Comparison of ENCODE assay signal across 9 cellular contexts in genomic region chr2:30421551-30422436, GRCh38. TPM values are rescaled to one million over a fixed set of nuclear protein-coding genes. Genes with fewer than 3 reads are reported as not detected.
DNase-seq lines count a peak whose midpoint lies in the region; ATAC-seq, FAIRE-seq and TF ChIP-seq lines count a peak whose summit lies in the region.
"Had no signal": no experiment of that assay in that cellular context is flagged by ENCODE, and none has a peak within 500 bp of the region (broad histone marks: within the 10 kb centered on the region; RNA-seq: fewer than 3 reads in every experiment).

No MANE protein-coding gene starts in this region.

- FAIRE-seq in kidney (lab: Jason Lieb, UNC) = no peak
- FAIRE-seq: pancreas had no signal

- no peaks in the 10 kb centered on the region for H3K36me3 Mint-ChIP-seq in chondrocyte (ENCODE audit: low read depth)
- H3K36me3 Mint-ChIP-seq in naive thymus-derived CD4-positive, alpha-beta T cell = peaks cover 0 to 6% (median 0%) of the 10 kb centered on the region in 5 donors

- H3K27me3 Mint-ChIP-seq in chondrocyte (ENCODE audit: low read depth) = no peaks in the 10 kb centered on the region
- no peaks in the 10 kb centered on the region for H3K27me3 Mint-ChIP-seq in naive thymus-derived CD4-positive, alpha-beta T cell

- H3K27ac Mint-ChIP-seq in chondrocyte (ENCODE audit: unreplicated experiment) = peak overlapping the region; percentile 99
- peak overlapping the region; percentile 91 to 98 (median 93) for H3K27ac Mint-ChIP-seq in naive thymus-derived CD4-positive, alpha-beta T cell

- POLR2A ChIA-PET in naive thymus-derived CD4-positive, alpha-beta T cell (lab: Charles Lee) = interaction anchor here (0.8 to 6.7 kb wide), 20 partner anchors 10 to 275 kb away, joined by 3 to 48 read pairs (median 4); partner anchors contain the start of genes LBH, LCLAT1 and YPEL5

- H3K9ac ChIP-seq in kidney (ENCODE audit: low read length in 2 of 2) = no peak overlapping the region

- intact Hi-C loops in naive thymus-derived CD4-positive, alpha-beta T cell (cut with micrococcal nuclease) = loop anchor here (1.0 to 5.0 kb wide), 13 partner anchors 9 to 275 kb away; partner anchors contain the start of genes LBH (in 2 of the 2), LCLAT1 (in 2 of the 2) and YPEL5 (in 1 of the 2)
- intact Hi-C loops in kidney (cut with DNase I) = no loop called here

- peak; percentile 17 for DNase-seq in DMS53 (lab: John Stamatoyannopoulos, UW)
- peak; percentile 6 for DNase-seq in T follicular helper cell (ENCODE audit: low read depth)
- DNase-seq in chondrocyte (ENCODE audit: low spot score) = no peak
- DNase-seq in naive thymus-derived CD4-positive, alpha-beta T cell = peak in 8 of 9 donors; percentile 24 to 68 (median 49)
- no peak for DNase-seq in GF-D8 (lab: John Stamatoyannopoulos, UW)
- no peak for DNase-seq in kidney
- DNase-seq: pancreas had no signal

- H3K4me3 ChIP-seq in naive thymus-derived CD4-positive, alpha-beta T cell (ENCODE audit: low read length) = peak overlapping the region; percentile 32
- no peak overlapping the region for H3K4me3 ChIP-seq in kidney (ENCODE audit: low read length in 2 of 2)
- H3K4me3 ChIP-seq: pancreas had no signal

- peak overlapping the region; percentile 70 for H3K27ac ChIP-seq in naive thymus-derived CD4-positive, alpha-beta T cell (ENCODE audit: low read depth, low read length)
- peak overlapping the region in 1 of 2 donors; percentile 32 for H3K27ac ChIP-seq in kidney (ENCODE audit: low read depth in 2 of 2, low read length in 2 of 2)
- H3K27ac ChIP-seq: pancreas had no signal

- H3K4me1 ChIP-seq in naive thymus-derived CD4-positive, alpha-beta T cell (ENCODE audit: control insufficient read depth in 2 of 2, insufficient read depth in 2 of 2, low read length in 2 of 2) = peaks cover 24 to 48% of the 10 kb centered on the region in 2 donors
- peaks cover 4% of the 10 kb centered on the region in 2 donors for H3K4me1 ChIP-seq in kidney (ENCODE audit: control insufficient read depth in 1 of 2, insufficient read depth in 1 of 2, low read depth in 1 of 2, low read length in 2 of 2)
- H3K4me1 ChIP-seq: pancreas had no signal

- ATAC-seq in HG02759 (IDR thresholded peaks at IDR 0.05; ENCODE audit: unreplicated experiment) (peak; percentile 27), HG02571 (IDR thresholded peaks at IDR 0.05; ENCODE audit: unreplicated experiment) (no peak)
- peak; percentile 36 for ATAC-seq in naive thymus-derived CD4-positive, alpha-beta T cell

- no peak for TF ChIP-seq CTCF in chondrocyte (IDR thresholded peaks at IDR 0.05)
- TF ChIP-seq CTCF in kidney (IDR thresholded peaks at IDR 0.05; ENCODE audit: borderline replicate concordance, extremely low read depth, insufficient read depth) = no peak

- CTCF ChIA-PET in naive thymus-derived CD4-positive, alpha-beta T cell (lab: Charles Lee) = interaction anchor here (0.6 to 1.8 kb wide), 10 partner anchors 25 to 284 kb away, joined by 3 to 10 read pairs (median 4); partner anchors contain the start of gene LCLAT1

- no peaks in the 10 kb centered on the region for H3K9me3 ChIP-seq in naive thymus-derived CD4-positive, alpha-beta T cell (ENCODE audit: control insufficient read depth in 2 of 3, low read length in 3 of 3)
- no peaks in the 10 kb centered on the region for H3K9me3 ChIP-seq in kidney (ENCODE audit: control insufficient read depth in 1 of 2, low read length in 2 of 2)
- H3K9me3 ChIP-seq: pancreas had no signal

- no peaks in the 10 kb centered on the region for H3K9me3 Mint-ChIP-seq in chondrocyte (ENCODE audit: low read depth)
- H3K9me3 Mint-ChIP-seq in naive thymus-derived CD4-positive, alpha-beta T cell = peaks cover 0 to 8% (median 0%) of the 10 kb centered on the region in 11 donors

- H3K4me3 Mint-ChIP-seq in chondrocyte (ENCODE audit: unreplicated experiment) = peak overlapping the region; percentile 43
- H3K4me3 Mint-ChIP-seq in naive thymus-derived CD4-positive, alpha-beta T cell = peak overlapping the region; percentile 41 to 76 (median 70)

- peaks cover 57% of the 10 kb centered on the region for H3K4me1 Mint-ChIP-seq in chondrocyte (ENCODE audit: low read depth)
- H3K4me1 Mint-ChIP-seq in naive thymus-derived CD4-positive, alpha-beta T cell = peaks cover 35 to 63% (median 54%) of the 10 kb centered on the region in 7 donors

- no peaks in the 10 kb centered on the region for H3K27me3 ChIP-seq in naive thymus-derived CD4-positive, alpha-beta T cell (ENCODE audit: control insufficient read depth in 2 of 2, insufficient read depth in 2 of 2, low read length in 2 of 2)
- H3K27me3 ChIP-seq: pancreas had no signal

- H3K36me3 ChIP-seq in naive thymus-derived CD4-positive, alpha-beta T cell (ENCODE audit: control insufficient read depth in 2 of 3, insufficient read depth in 3 of 3, low read length in 3 of 3) = no peaks in the 10 kb centered on the region
- H3K36me3 ChIP-seq in kidney (ENCODE audit: control insufficient read depth in 1 of 2, insufficient read depth in 2 of 2, low read length in 2 of 2) = no peaks in the 10 kb centered on the region
- H3K36me3 ChIP-seq: pancreas had no signal

RNA-seq across cellular contexts. Expression of gene LCLAT1, which starts 25.3 kb away (rescaled TPM):
- 17.4 to 19.5 TPM (median 17.8 TPM) in 3 replicates for total RNA-seq in chondrocyte
- 10 to 100 TPM; 18.2 to 25.2 (median 22.2) TPM for total RNA-seq in naive thymus-derived CD4-positive, alpha-beta T cell
- 10 to 100 TPM; 16.2 to 37.6 TPM for polyA plus RNA-seq in naive thymus-derived CD4-positive, alpha-beta T cell
- 19.4 TPM for total RNA-seq in kidney
- 5.6 TPM for polyA plus RNA-seq in kidney (ENCODE audit: insufficient read depth, low read depth, low replicate concordance)

Comparison
In these comparisons a context has a peak if more than half of its experiments do, and no peak if none do; other contexts are left out.
1. DNase-seq: peak in DMS53 (single experiment), T follicular helper cell (single experiment) and naive thymus-derived CD4-positive, alpha-beta T cell (8 of 9); none in chondrocyte (single experiment), GF-D8 (single experiment) and kidney (single experiment).